9 cellular contexts compared by ENCODE assay signal in the genomic region with DNA sequence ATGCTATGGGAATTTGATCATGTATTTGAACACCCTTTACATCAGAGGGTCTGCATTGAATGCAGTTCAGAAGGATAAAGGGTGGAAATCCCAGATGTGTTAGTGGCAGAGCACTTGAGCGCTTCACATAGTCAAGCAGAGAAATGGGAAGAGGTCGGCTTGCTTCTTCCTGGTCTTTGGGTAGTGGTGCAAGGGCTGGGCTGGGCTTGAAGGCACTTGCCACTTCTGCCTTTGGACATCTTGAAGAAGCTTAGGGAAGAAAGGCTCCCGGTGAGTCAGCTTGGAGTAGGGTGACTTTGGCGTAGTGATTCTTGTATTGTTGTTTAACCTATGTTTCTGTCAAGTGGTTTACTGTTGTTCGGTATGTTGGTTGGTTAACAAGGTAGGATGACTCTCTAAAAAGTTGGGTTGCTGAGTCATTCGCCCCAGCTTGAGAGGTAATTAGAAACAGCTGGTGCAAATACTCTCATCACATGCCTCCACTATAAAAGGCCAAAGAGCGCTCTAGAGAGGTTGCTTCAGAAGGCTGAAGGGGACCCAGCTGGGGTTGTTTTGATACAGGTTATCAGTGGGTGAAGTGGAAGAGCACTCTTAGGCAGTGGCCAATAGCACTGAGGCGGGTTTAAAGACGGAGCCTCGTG. TPM values are rescaled to one million over a fixed set of nuclear protein-coding genes. Genes with fewer than 3 reads are reported as not detected.
DNase-seq lines count a peak whose midpoint lies in the region; ATAC-seq, FAIRE-seq and TF ChIP-seq lines count a peak whose summit lies in the region.
"Had no signal": no experiment of that assay in that cellular context is flagged by ENCODE, and none has a peak within 500 bp of the region (broad histone marks: within the 10 kb centered on the region; RNA-seq: fewer than 3 reads in every experiment).

No MANE protein-coding gene starts in this region.

- no peaks in the 10 kb centered on the region for H3K9me3 ChIP-seq in small intestine (ENCODE audit: control insufficient read depth, low read depth)

- peak; percentile 32 for ATAC-seq in HG02884 (IDR thresholded peaks at IDR 0.05; ENCODE audit: unreplicated experiment)

- H3K36me3 ChIP-seq in brain microvascular endothelial cell (replicated peaks): no peaks in the 10 kb centered on the region
- no peaks in the 10 kb centered on the region for H3K36me3 ChIP-seq in small intestine (ENCODE audit: control insufficient read depth in 2 of 2, insufficient read depth in 2 of 2, low read length in 2 of 2)

- TF ChIP-seq CTCF in brain microvascular endothelial cell (IDR thresholded peaks at IDR 0.05; ENCODE audit: low read depth, low read length, missing control alignments): no peak

- in situ Hi-C loops in brain microvascular endothelial cell (cut with HindIII; ENCODE audit: low pct_ligation_motif_present, low sequenced_read_pairs): no loop called here

- no peak for FAIRE-seq in small intestine (lab: Jason Lieb, UNC)
- FAIRE-seq: A204.1 had no signal

- H3K4me1 ChIP-seq in small intestine (ENCODE audit: control insufficient read depth in 2 of 2, insufficient read depth in 1 of 2, low read depth in 1 of 2, low read length in 1 of 2): peaks cover 3 to 8% of the 10 kb centered on the region in 2 donors

- H3K4me3 ChIP-seq in brain microvascular endothelial cell (ENCODE audit: low read depth, low read length) (peak overlapping the region; percentile 69), small intestine (ENCODE audit: low read depth in 1 of 2, low read length in 2 of 2) (peak overlapping the region; percentile 82 to 99)

- H3K27ac ChIP-seq in brain microvascular endothelial cell: peak overlapping the region; percentile 98
- H3K27ac ChIP-seq in small intestine (ENCODE audit: low read depth in 1 of 2, low read length in 1 of 2): peak overlapping the region; percentile 91 to 92

- H3K27me3 ChIP-seq in brain microvascular endothelial cell (replicated peaks) (no peaks in the 10 kb centered on the region), small intestine (ENCODE audit: control insufficient read depth in 2 of 2, insufficient read depth in 2 of 2, low read length in 2 of 2) (no peaks in the 10 kb centered on the region)

- WGBS in small intestine, 3 donors: 5 to 14% (median 6%) methylated on average over 10 of the region's 10 CpGs

- DNase-seq in NCI-H748 (lab: John Stamatoyannopoulos, UW; ENCODE audit: unreplicated experiment) (peak; percentile 66), NCI-H748 treated with DMSO at 0.1 percent for 48 hours (lab: John Stamatoyannopoulos, UW) (no peak), NCI-H146 (lab: John Stamatoyannopoulos, UW) (peak; percentile 40), T-helper 2 cell (peak in 3 of 5 experiments; percentile 25 to 87 (median 26)), brain microvascular endothelial cell (peak; percentile 82), iPS-NIHi11 (ENCODE audit: low spot score) (peak; percentile 26), small intestine (peak; percentile 88)

RNA-seq across cellular contexts. Expression of a gene that starts 1.3 kb away (rescaled TPM):
- polyA plus RNA-seq in small intestine: 10 to 100 TPM in 1 of 3 donors, 1 to 10 TPM in 2; 6.5 to 10.5 (median 7.8) TPM
